Comparison of ENCODE assay signal across 18 cellular contexts in the genomic region with DNA sequence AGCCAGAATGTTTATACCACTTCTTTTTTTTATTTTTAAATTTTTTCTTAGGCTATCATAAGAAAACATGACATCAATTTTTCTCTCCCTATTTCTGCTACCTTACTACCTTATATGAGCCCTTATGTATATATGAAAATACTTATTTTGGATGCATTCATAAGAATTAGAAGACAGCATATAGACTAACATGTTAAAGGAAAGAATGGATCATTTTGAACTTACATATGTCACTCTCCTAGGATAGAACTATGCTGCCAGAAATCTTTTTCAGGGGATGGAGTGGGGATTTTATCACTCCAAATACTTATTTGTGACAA. TPM values are rescaled to one million over a fixed set of nuclear protein-coding genes. Genes with fewer than 3 reads are reported as not detected.
A peak's percentile ranks its signal among the peaks of the same experiment; 100 is the strongest.
DNase-seq lines count a peak whose midpoint lies in the region; ATAC-seq, FAIRE-seq and TF ChIP-seq lines count a peak whose summit lies in the region.
"Had no signal": no experiment of that assay in that cellular context is flagged by ENCODE, and none has a peak within 500 bp of the region (broad histone marks: within the 10 kb centered on the region; RNA-seq: fewer than 3 reads in every experiment).

No MANE protein-coding gene starts in this region.

- no peaks in the 10 kb centered on the region for H3K36me3 Mint-ChIP-seq in brain
- no peaks in the 10 kb centered on the region for H3K36me3 Mint-ChIP-seq in neural crest cell (ENCODE audit: low read depth)
- H3K36me3 Mint-ChIP-seq: CD8-positive, alpha-beta T cell had no signal

- in situ Hi-C loops in Panc1 (cut with HindIII; ENCODE audit: low pct_unique_long_range_greater_than_20kb, low sequenced_read_pairs): no loop called here

- FAIRE-seq in kidney (lab: Jason Lieb, UNC) (no peak), small intestine (lab: Jason Lieb, UNC) (no peak)
- FAIRE-seq: GM12892 had no signal

- CTCF ChIA-PET in Panc1 (lab: Charles Lee): no interaction called here

- intact Hi-C loops in Panc1 (cut with micrococcal nuclease; ENCODE audit: unreplicated experiment): no loop called here
- intact Hi-C loops in kidney (cut with DNase I): no loop called here

- no peaks in the 10 kb centered on the region for H3K9me3 ChIP-seq in Panc1 (ENCODE audit: control insufficient read depth, insufficient read depth, low read depth, low read length)
- no peaks in the 10 kb centered on the region for H3K9me3 ChIP-seq in kidney (ENCODE audit: control insufficient read depth in 1 of 2, low read length in 2 of 2)
- no peaks in the 10 kb centered on the region for H3K9me3 ChIP-seq in small intestine (ENCODE audit: control insufficient read depth, low read depth)
- H3K9me3 ChIP-seq: Caco-2 had no signal

- H3K27me3 Mint-ChIP-seq in brain: peaks cover 3% of the 10 kb centered on the region
- no peaks in the 10 kb centered on the region for H3K27me3 Mint-ChIP-seq in neural crest cell (ENCODE audit: low read depth)
- H3K27me3 Mint-ChIP-seq: B cell had no signal

- no peak overlapping the region for H3K9ac ChIP-seq in kidney (ENCODE audit: low read length in 2 of 2)

- H3K9me3 Mint-ChIP-seq in brain (no peaks in the 10 kb centered on the region), neural crest cell (no peaks in the 10 kb centered on the region)
- H3K9me3 Mint-ChIP-seq: CD8-positive, alpha-beta T cell; GM23338 had no signal

- BruUV-seq in Panc1 (replicated peaks; lab: Mats Ljungman, UMichigan): no TSS peak

- DNase-seq in Panc1 (ENCODE audit: low read depth, low spot score): no peak
- no peak for DNase-seq in neural crest cell (ENCODE audit: low read depth, low spot score)
- DNase-seq in kidney: no peak
- no peak for DNase-seq in small intestine
- DNase-seq in COR-L47 (lab: John Stamatoyannopoulos, UW): no peak
- DNase-seq: C1 segment of cervical spinal cord; CD8-positive, alpha-beta T cell; DND-41; GDM1; H7 had no signal

- H3K27ac ChIP-seq in C4-2B: no peak overlapping the region
- no peak overlapping the region for H3K27ac ChIP-seq in Panc1 (ENCODE audit: low read length)
- no peak overlapping the region for H3K27ac ChIP-seq in kidney (ENCODE audit: low read depth in 2 of 2, low read length in 2 of 2)
- no peak overlapping the region for H3K27ac ChIP-seq in small intestine (ENCODE audit: low read depth in 1 of 2, low read length in 1 of 2)
- H3K27ac ChIP-seq: HL-60 had no signal

- POLR2A ChIA-PET in Panc1 (lab: Charles Lee): no interaction called here

- no peaks in the 10 kb centered on the region for H3K4me1 Mint-ChIP-seq in brain
- H3K4me1 Mint-ChIP-seq in neural crest cell: no peaks in the 10 kb centered on the region
- H3K4me1 Mint-ChIP-seq: GM23338 had no signal

- peak; percentile 50 for TF ChIP-seq CTCF in C4-2B (conservative IDR thresholded peaks at IDR 0.05)
- peak; percentile 27; the same call in 1 of the 2 replicates for TF ChIP-seq CTCF in Panc1 (IDR thresholded peaks at IDR 0.05)
- peak; percentile 11 to 18 for TF ChIP-seq CTCF in brain (conservative IDR thresholded peaks at IDR 0.05)
- peak; percentile 6 for TF ChIP-seq CTCF in neural crest cell (conservative IDR thresholded peaks at IDR 0.05)
- no peak for TF ChIP-seq CTCF in kidney (IDR thresholded peaks at IDR 0.05; ENCODE audit: borderline replicate concordance, extremely low read depth, insufficient read depth)

- H3K36me3 ChIP-seq in Panc1 (ENCODE audit: control insufficient read depth, insufficient read depth, low read length) (no peaks in the 10 kb centered on the region), kidney (ENCODE audit: control insufficient read depth in 1 of 2, insufficient read depth in 2 of 2, low read length in 2 of 2) (no peaks in the 10 kb centered on the region), small intestine (ENCODE audit: control insufficient read depth in 2 of 2, insufficient read depth in 2 of 2, low read length in 2 of 2) (no peaks in the 10 kb centered on the region)

- no peak overlapping the region for H3K4me3 Mint-ChIP-seq in brain
- no peak overlapping the region for H3K4me3 Mint-ChIP-seq in neural crest cell
- H3K4me3 Mint-ChIP-seq: B cell; CD8-positive, alpha-beta T cell; GM23338 had no signal

- H3K27me3 ChIP-seq in Panc1 (ENCODE audit: control insufficient read depth, insufficient read depth, low read length) (no peaks in the 10 kb centered on the region), small intestine (ENCODE audit: control insufficient read depth in 2 of 2, insufficient read depth in 2 of 2, low read length in 2 of 2) (no peaks in the 10 kb centered on the region)

- no peaks in the 10 kb centered on the region for H3K4me1 ChIP-seq in Panc1 (ENCODE audit: control insufficient read depth, insufficient read depth, low read length)
- no peaks in the 10 kb centered on the region for H3K4me1 ChIP-seq in kidney (ENCODE audit: control insufficient read depth in 1 of 2, insufficient read depth in 1 of 2, low read depth in 1 of 2, low read length in 2 of 2)
- peaks cover 0 to 2% of the 10 kb centered on the region in 2 donors for H3K4me1 ChIP-seq in small intestine (ENCODE audit: control insufficient read depth in 2 of 2, insufficient read depth in 1 of 2, low read depth in 1 of 2, low read length in 1 of 2)

- H3K27ac Mint-ChIP-seq in brain (no peak overlapping the region), neural crest cell (ENCODE audit: unreplicated experiment) (no peak overlapping the region)
- H3K27ac Mint-ChIP-seq: B cell; CD8-positive, alpha-beta T cell; GM23338 had no signal

- ATAC-seq in Panc1: no peak
- no peak for ATAC-seq in HG02588 (IDR thresholded peaks at IDR 0.05; ENCODE audit: unreplicated experiment)
- ATAC-seq: CD8-positive, alpha-beta T cell; GM23338 had no signal

- H3K4me3 ChIP-seq in Panc1 (ENCODE audit: low read depth in 2 of 2, low read length in 2 of 2): no peak overlapping the region
- no peak overlapping the region for H3K4me3 ChIP-seq in kidney (ENCODE audit: low read length in 2 of 2)
- no peak overlapping the region for H3K4me3 ChIP-seq in small intestine (ENCODE audit: low read depth in 1 of 2, low read length in 2 of 2)
- H3K4me3 ChIP-seq: GM23338 had no signal

RNA-seq across cellular contexts. Expression of a gene that starts 51.8 kb away (rescaled TPM):
- total RNA-seq in Panc1 (2021; ENCODE audit: unreplicated experiment) (32.8 TPM), neural crest cell (19.3 and 19.7 TPM in 2 replicates), kidney (23.8 TPM)
- 16.9 TPM for polyA plus RNA-seq in Panc1 (2012; ENCODE audit: insufficient read length)
- polyA plus RNA-seq in brain (ENCODE audit: insufficient read depth, low read depth, low replicate concordance) (9.2 TPM), kidney (ENCODE audit: insufficient read depth, low read depth, low replicate concordance) (27.0 TPM), small intestine (10 to 100 TPM in 2 of 3 donors, 1 to 10 TPM in 1; 7.7 to 32.0 (median 22.4) TPM)
